In the genomic region with DNA sequence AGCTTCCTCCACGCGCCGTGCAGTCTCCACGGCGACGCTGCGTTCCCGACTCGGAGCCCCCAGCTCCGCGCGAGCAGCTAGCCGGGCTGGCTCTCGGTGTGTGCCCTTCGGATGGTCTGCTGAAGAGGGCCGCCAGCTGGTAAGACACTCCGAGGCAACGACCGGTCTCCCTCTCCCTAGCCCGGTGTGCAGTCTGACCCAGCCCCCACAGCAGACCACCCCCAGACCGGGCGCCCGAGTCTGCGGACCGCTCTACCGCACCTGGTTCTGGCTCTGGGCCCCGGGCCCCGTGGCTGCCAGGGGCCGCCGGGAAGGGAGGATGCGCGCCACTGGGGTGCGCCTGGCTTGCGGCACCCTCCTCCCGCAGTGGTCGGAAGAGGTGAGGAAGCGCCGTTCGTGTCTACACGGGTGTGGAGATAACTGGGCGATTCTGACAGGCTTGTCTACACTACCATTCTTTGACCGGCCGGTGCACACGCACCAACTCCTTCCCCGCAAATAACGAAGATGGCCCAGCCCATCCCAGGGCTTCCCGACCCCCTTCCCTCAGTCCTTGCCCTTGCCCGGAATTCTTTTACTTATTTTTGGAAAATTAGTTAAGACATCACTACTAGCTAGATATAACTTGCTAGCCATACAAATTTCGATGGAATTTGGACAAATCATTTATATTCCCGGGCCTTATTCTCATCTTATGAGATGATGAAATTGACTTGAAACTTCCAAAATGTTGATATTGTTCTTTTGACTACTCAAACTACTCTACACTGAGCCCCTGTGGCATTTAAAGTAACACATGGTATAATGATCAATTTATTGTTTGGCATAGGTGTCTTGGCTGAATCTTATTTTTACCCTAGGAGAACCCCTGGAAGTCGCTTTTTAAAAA, we compare ENCODE assay signal across 8 cellular contexts. TPM values are rescaled to one million over a fixed set of nuclear protein-coding genes. Genes with fewer than 3 reads are reported as not detected.
DNase-seq lines count a peak whose midpoint lies in the region; ATAC-seq and TF ChIP-seq lines count a peak whose summit lies in the region.

No MANE protein-coding gene starts in this region.

- intact Hi-C loops in activated naive CD4-positive, alpha-beta T cell treated with anti-CD3 and anti-CD28 coated beads for 36 hours (cut with micrococcal nuclease), result loop anchor here (2.0 to 10.0 kb wide), 4 partner anchors 44 to 946 kb away; partner anchors contain the start of genes METTL5 and UBR3

- H2AFZ ChIP-seq in smooth muscle cell (ENCODE audit: low read depth), result peak overlapping the region; percentile 96

- WGBS in smooth muscle cell (ENCODE audit: low lambda C conversion rate), result 3% methylated on average over 34 of the region's 51 CpGs

- no peaks in the 10 kb centered on the region for H3K36me3 Mint-ChIP-seq in activated naive CD4-positive, alpha-beta T cell treated with anti-CD3 and anti-CD28 coated beads for 36 hours (ENCODE audit: low read depth)

- peaks cover 8% of the 10 kb centered on the region for H3K4me1 ChIP-seq in iPS-15b (ENCODE audit: control insufficient read depth, insufficient read depth, low read length)
- peaks cover 16% of the 10 kb centered on the region for H3K4me1 ChIP-seq in smooth muscle cell (ENCODE audit: low read depth)

- H3K9me3 ChIP-seq in iPS-15b (ENCODE audit: control insufficient read depth, insufficient read depth, low read length), result no peaks in the 10 kb centered on the region
- no peaks in the 10 kb centered on the region for H3K9me3 ChIP-seq in smooth muscle cell (replicated peaks; ENCODE audit: low read depth)

- TF ChIP-seq CTCF in smooth muscle cell (IDR thresholded peaks at IDR 0.05; ENCODE audit: borderline replicate concordance, insufficient read depth, poor library complexity, severe bottlenecking), result no peak

- peak overlapping the region; percentile 85 for H3K4me2 ChIP-seq in smooth muscle cell

- H3K27me3 Mint-ChIP-seq in activated naive CD4-positive, alpha-beta T cell treated with anti-CD3 and anti-CD28 coated beads for 36 hours (ENCODE audit: low read depth), result peaks cover 9% of the 10 kb centered on the region

- peak; percentile 27 for ATAC-seq in HG02840 (IDR thresholded peaks at IDR 0.05; ENCODE audit: low FRiP score, unreplicated experiment)
- no peak for ATAC-seq in GM18870 (IDR thresholded peaks at IDR 0.05; ENCODE audit: unreplicated experiment)

- CTCF ChIA-PET in activated naive CD4-positive, alpha-beta T cell treated with anti-CD3 and anti-CD28 coated beads for 36 hours (lab: Charles Lee), result interaction anchor here (1.0 to 2.4 kb wide), 4 partner anchors 10 to 410 kb away, joined by 4 to 13 read pairs (median 4); partner anchors contain the start of gene GAD1

- H3K27ac Mint-ChIP-seq in activated naive CD4-positive, alpha-beta T cell treated with anti-CD3 and anti-CD28 coated beads for 36 hours, result no peak overlapping the region

- H3K36me3 ChIP-seq in iPS-15b (ENCODE audit: control insufficient read depth, insufficient read depth, low read length), result no peaks in the 10 kb centered on the region
- no peaks in the 10 kb centered on the region for H3K36me3 ChIP-seq in smooth muscle cell (ENCODE audit: low read depth)

- no peaks in the 10 kb centered on the region for H4K20me1 ChIP-seq in smooth muscle cell (ENCODE audit: low read depth)

- H3K79me2 ChIP-seq in smooth muscle cell (ENCODE audit: low read depth), result no peaks in the 10 kb centered on the region

- H3K27me3 ChIP-seq in iPS-15b (ENCODE audit: control insufficient read depth, insufficient read depth, low read length) (no peaks in the 10 kb centered on the region), smooth muscle cell (ENCODE audit: low read depth) (peaks cover 6% of the 10 kb centered on the region)

- no peaks in the 10 kb centered on the region for H3K9me3 Mint-ChIP-seq in activated naive CD4-positive, alpha-beta T cell treated with anti-CD3 and anti-CD28 coated beads for 36 hours

- H3F3A ChIP-seq in smooth muscle cell (ENCODE audit: low read depth), result no peaks in the 10 kb centered on the region

- peaks cover 7% of the 10 kb centered on the region for H3K4me1 Mint-ChIP-seq in activated naive CD4-positive, alpha-beta T cell treated with anti-CD3 and anti-CD28 coated beads for 36 hours (ENCODE audit: low read depth)

- H3K27ac ChIP-seq in angular gyrus (ENCODE audit: low read depth, low read length) (peak overlapping the region; percentile 30), smooth muscle cell (ENCODE audit: low read depth) (no peak overlapping the region)

- H3K9ac ChIP-seq in iPS-15b (ENCODE audit: low read depth, low read length), result peak overlapping the region; percentile 70
- H3K9ac ChIP-seq in smooth muscle cell (ENCODE audit: low read depth), result no peak overlapping the region

- H3K4me3 Mint-ChIP-seq in activated naive CD4-positive, alpha-beta T cell treated with anti-CD3 and anti-CD28 coated beads for 36 hours, result peak overlapping the region; percentile 70

- H3K4me3 ChIP-seq in iPS-15b (ENCODE audit: low read depth, low read length) (peak overlapping the region; percentile 78), smooth muscle cell (peak overlapping the region; percentile 60)

- peak; percentile 48 for DNase-seq in activated naive CD4-positive, alpha-beta T cell treated with anti-CD3 and anti-CD28 coated beads for 36 hours
- DNase-seq in activated naive CD4-positive, alpha-beta T cell treated with Interleukin-2 at 50 U/mL for 16 hours, result no peak
- DNase-seq in NCI-H748 treated with DMSO at 0.1 percent for 48 hours (lab: John Stamatoyannopoulos, UW), result peak; percentile 56
- no peak for DNase-seq in smooth muscle cell (lab: John Stamatoyannopoulos, UW; ENCODE audit: unreplicated experiment)

RNA-seq across cellular contexts. Expression of gene ERICH2, which starts 1.1 kb away (rescaled TPM):
- not detected for total RNA-seq in activated naive CD4-positive, alpha-beta T cell treated with anti-CD3 and anti-CD28 coated beads for 36 hours
- not detected in 2 replicates for total RNA-seq in smooth muscle cell
- 0.97 and 1.3 TPM in 2 replicates for polyA plus RNA-seq in smooth muscle cell

RNA-seq across cellular contexts. Expression of gene GAD1, which starts 45.4 kb away (rescaled TPM):
- under 1 TPM; 0.86 TPM for total RNA-seq in activated naive CD4-positive, alpha-beta T cell treated with anti-CD3 and anti-CD28 coated beads for 36 hours
- total RNA-seq in smooth muscle cell, result 0.27 and 1.0 TPM in 2 replicates
- 0.11 TPM in 1 of 2 replicates, not detected in the other for polyA plus RNA-seq in smooth muscle cell

RNA-seq across cellular contexts. Expression of gene SP5, which starts 56.2 kb away (rescaled TPM):
- total RNA-seq in activated naive CD4-positive, alpha-beta T cell treated with anti-CD3 and anti-CD28 coated beads for 36 hours, result not detected
- 0.04 TPM in 1 of 2 replicates, not detected in the other for total RNA-seq in smooth muscle cell
- not detected in 2 replicates for polyA plus RNA-seq in smooth muscle cell

Comparison
In these comparisons a context has a peak if more than half of its experiments do, and no peak if none do; other contexts are left out.
1. DNase-seq: peak in activated naive CD4-positive, alpha-beta T cell treated with anti-CD3 and anti-CD28 coated beads for 36 hours (single experiment) and NCI-H748 treated with DMSO at 0.1 percent for 48 hours (single experiment); none in activated naive CD4-positive, alpha-beta T cell treated with Interleukin-2 at 50 U/mL for 16 hours (single experiment) and smooth muscle cell (single experiment).